In the genomic region with DNA sequence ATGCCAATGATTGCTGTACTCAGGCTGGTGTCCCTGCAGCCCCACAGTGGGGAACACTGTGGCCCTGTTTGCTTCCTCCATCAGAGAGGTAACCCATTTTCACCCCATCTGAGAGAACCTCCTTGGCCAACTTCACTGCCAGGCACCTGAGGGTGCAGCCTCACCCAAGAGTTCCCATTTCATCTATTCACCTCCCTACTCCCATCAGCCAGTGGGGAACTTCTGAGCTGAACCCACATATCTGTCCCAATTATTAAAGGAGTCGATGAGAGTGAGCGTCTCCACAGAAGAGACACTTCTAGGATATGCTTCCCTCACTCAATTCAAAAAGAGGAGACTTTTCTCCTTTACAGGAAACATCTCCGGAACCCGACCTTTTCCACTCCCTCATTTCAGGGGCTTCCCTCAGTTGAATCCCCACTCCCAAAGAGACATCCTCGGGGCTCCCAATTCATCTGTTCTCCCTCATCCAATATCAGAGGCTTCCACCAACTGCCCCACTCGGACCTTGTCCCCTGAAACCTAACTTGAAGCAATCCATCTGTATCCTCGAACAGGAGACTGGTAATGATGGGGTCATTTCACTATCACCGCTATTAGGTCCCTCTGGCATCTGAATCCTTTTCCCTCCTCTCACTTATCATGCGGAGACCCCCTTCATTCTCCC, we compare ENCODE assay signal across 9 cellular contexts. TPM values are rescaled to one million over a fixed set of nuclear protein-coding genes. Genes with fewer than 3 reads are reported as not detected.
DNase-seq lines count a peak whose midpoint lies in the region; ATAC-seq, FAIRE-seq and TF ChIP-seq lines count a peak whose summit lies in the region.
"Had no signal": no experiment of that assay in that cellular context is flagged by ENCODE, and none has a peak within 500 bp of the region (broad histone marks: within the 10 kb centered on the region; RNA-seq: fewer than 3 reads in every experiment).

No MANE protein-coding gene starts in this region.

- ATAC-seq in activated naive CD8-positive, alpha-beta T cell treated with anti-CD3 and anti-CD28 coated beads, Interleukin-2, amount 50 U/mL, for 24 hours = no peak
- ATAC-seq in left lung (no peak), GM21529 (IDR thresholded peaks at IDR 0.05; ENCODE audit: unreplicated experiment) (no peak)

- peaks cover 19% of the 10 kb centered on the region for H3K36me3 Mint-ChIP-seq in T-helper 2 cell treated with Interferon-gamma antibody and Interleukin-4, amounts not matched to agents 5 μg/mL and 100 μg/mL, for 36 hours (ENCODE audit: low read depth)
- peaks cover 42% of the 10 kb centered on the region for H3K36me3 Mint-ChIP-seq in activated naive CD8-positive, alpha-beta T cell treated with anti-CD3 and anti-CD28 coated beads, Interleukin-2, amount 50 U/mL, for 24 hours (ENCODE audit: low read depth)

- H3K4me3 ChIP-seq in left lung = peak overlapping the region; percentile 91 to 98

- peak overlapping the region; percentile 88 for H3K27ac Mint-ChIP-seq in T-helper 2 cell treated with Interferon-gamma antibody and Interleukin-4, amounts not matched to agents 5 μg/mL and 100 μg/mL, for 36 hours
- peak overlapping the region; percentile 94 for H3K27ac Mint-ChIP-seq in activated naive CD8-positive, alpha-beta T cell treated with anti-CD3 and anti-CD28 coated beads, Interleukin-2, amount 50 U/mL, for 24 hours

- TF ChIP-seq CTCF in left lung (IDR thresholded peaks at IDR 0.05) (no peak), GM20000 (IDR thresholded peaks at IDR 0.05; ENCODE audit: extremely low read depth, missing control alignments) (no peak)

- peak overlapping the region; percentile 86 for H3K4me3 Mint-ChIP-seq in T-helper 2 cell treated with Interferon-gamma antibody and Interleukin-4, amounts not matched to agents 5 μg/mL and 100 μg/mL, for 36 hours
- H3K4me3 Mint-ChIP-seq in activated naive CD8-positive, alpha-beta T cell treated with anti-CD3 and anti-CD28 coated beads, Interleukin-2, amount 50 U/mL, for 24 hours = peak overlapping the region; percentile 100

- intact Hi-C loops in left lung (cut with DNase I) = no loop called here

- peak overlapping the region; percentile 94 to 95 for H3K27ac ChIP-seq in left lung
- peak overlapping the region; percentile 93 for H3K27ac ChIP-seq in substantia nigra (ENCODE audit: low read depth, low read length, poor library complexity, severe bottlenecking)

- no peaks in the 10 kb centered on the region for H3K9me3 Mint-ChIP-seq in T-helper 2 cell treated with Interferon-gamma antibody and Interleukin-4, amounts not matched to agents 5 μg/mL and 100 μg/mL, for 36 hours
- H3K9me3 Mint-ChIP-seq in activated naive CD8-positive, alpha-beta T cell treated with anti-CD3 and anti-CD28 coated beads, Interleukin-2, amount 50 U/mL, for 24 hours = no peaks in the 10 kb centered on the region

- H3K4me1 Mint-ChIP-seq in T-helper 2 cell treated with Interferon-gamma antibody and Interleukin-4, amounts not matched to agents 5 μg/mL and 100 μg/mL, for 36 hours (ENCODE audit: low read depth) = peaks cover 68% of the 10 kb centered on the region
- peaks cover 87% of the 10 kb centered on the region for H3K4me1 Mint-ChIP-seq in activated naive CD8-positive, alpha-beta T cell treated with anti-CD3 and anti-CD28 coated beads, Interleukin-2, amount 50 U/mL, for 24 hours

- no peak for FAIRE-seq in HTR-8/SVneo (lab: Jason Lieb, UNC)

- no peaks in the 10 kb centered on the region for H3K9me3 ChIP-seq in left lung

- no peaks in the 10 kb centered on the region for H3K27me3 Mint-ChIP-seq in T-helper 2 cell treated with Interferon-gamma antibody and Interleukin-4, amounts not matched to agents 5 μg/mL and 100 μg/mL, for 36 hours (ENCODE audit: low read depth)
- no peaks in the 10 kb centered on the region for H3K27me3 Mint-ChIP-seq in activated naive CD8-positive, alpha-beta T cell treated with anti-CD3 and anti-CD28 coated beads, Interleukin-2, amount 50 U/mL, for 24 hours

- DNase-seq in T-helper 2 cell treated with Interferon-gamma antibody and Interleukin-4, amounts not matched to agents 5 μg/mL and 100 μg/mL, for 36 hours (ENCODE audit: low spot score) = no peak
- no peak for DNase-seq in T-helper 2 cell
- no peak for DNase-seq in activated naive CD8-positive, alpha-beta T cell treated with anti-CD3 and anti-CD28 coated beads, Interleukin-2, amount 50 U/mL, for 24 hours
- DNase-seq in left lung = no peak
- no peak for DNase-seq in substantia nigra (lab: John Stamatoyannopoulos, UW)
- DNase-seq in HTR-8/SVneo (ENCODE audit: insufficient read length, low spot score) = no peak
- DNase-seq in GM20000 (ENCODE audit: low spot score) = no peak
- DNase-seq: KBM-7 had no signal

- H3K27me3 ChIP-seq in left lung = no peaks in the 10 kb centered on the region

- H3K4me1 ChIP-seq in left lung = peaks cover 38 to 89% of the 10 kb centered on the region in 2 donors

- peaks cover 0 to 5% of the 10 kb centered on the region in 2 donors for H3K36me3 ChIP-seq in left lung

RNA-seq across cellular contexts. Expression of gene UBE2V1, which starts 1.0 kb away (rescaled TPM):
- total RNA-seq in left lung = 10 to 100 TPM; 72.6 to 74.6 TPM

RNA-seq across cellular contexts. Expression of gene PEDS1, which starts 41.6 kb away (rescaled TPM):
- total RNA-seq in left lung = 10 to 100 TPM; 37.9 to 39.9 TPM
